1 cellular context compared by ENCODE assay signal in the genomic region with DNA sequence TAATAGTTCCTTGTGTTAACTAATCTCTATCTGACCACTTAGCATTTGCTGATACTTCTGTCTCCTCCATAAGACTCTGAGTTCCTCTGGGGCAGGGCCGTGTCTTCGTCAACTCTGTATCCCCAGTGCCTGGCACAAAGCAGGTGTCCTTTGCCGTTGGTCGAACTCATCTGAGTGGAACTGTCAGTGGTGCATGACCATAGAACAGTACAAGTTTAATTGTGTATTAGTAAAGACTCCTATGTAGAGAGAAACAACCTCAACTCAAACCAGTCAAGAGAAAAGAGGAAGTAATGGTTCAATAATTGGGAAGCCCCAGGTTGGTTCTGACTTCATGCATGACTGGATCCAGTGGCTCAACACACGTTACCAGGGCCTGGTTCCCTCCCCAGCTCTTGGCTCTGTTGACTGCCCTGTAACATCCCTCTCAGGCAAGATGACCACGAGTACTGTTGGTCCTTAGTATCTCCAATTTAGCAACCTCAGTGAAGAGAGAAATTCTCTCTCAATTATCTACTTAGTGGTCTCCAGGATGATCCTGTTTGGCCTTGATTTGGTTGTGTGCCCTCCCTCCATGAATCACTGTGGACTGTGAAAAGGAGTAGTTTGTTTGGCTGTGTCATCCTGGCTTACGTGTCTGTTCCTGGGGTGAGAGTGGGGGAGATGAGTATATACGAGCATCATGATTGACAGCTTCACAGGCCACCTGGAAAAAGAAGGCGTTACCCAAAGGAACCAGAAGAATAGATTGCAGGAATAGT.
TF ChIP-seq lines count a peak whose summit lies in the region.

No MANE protein-coding gene starts in this region.

TF ChIP-seq in GM23338, 12 proteins besides CTCF, POLR2A, EP300 and RAD21 (continued from another document):
- TF ChIP-seq, protein P1, sequence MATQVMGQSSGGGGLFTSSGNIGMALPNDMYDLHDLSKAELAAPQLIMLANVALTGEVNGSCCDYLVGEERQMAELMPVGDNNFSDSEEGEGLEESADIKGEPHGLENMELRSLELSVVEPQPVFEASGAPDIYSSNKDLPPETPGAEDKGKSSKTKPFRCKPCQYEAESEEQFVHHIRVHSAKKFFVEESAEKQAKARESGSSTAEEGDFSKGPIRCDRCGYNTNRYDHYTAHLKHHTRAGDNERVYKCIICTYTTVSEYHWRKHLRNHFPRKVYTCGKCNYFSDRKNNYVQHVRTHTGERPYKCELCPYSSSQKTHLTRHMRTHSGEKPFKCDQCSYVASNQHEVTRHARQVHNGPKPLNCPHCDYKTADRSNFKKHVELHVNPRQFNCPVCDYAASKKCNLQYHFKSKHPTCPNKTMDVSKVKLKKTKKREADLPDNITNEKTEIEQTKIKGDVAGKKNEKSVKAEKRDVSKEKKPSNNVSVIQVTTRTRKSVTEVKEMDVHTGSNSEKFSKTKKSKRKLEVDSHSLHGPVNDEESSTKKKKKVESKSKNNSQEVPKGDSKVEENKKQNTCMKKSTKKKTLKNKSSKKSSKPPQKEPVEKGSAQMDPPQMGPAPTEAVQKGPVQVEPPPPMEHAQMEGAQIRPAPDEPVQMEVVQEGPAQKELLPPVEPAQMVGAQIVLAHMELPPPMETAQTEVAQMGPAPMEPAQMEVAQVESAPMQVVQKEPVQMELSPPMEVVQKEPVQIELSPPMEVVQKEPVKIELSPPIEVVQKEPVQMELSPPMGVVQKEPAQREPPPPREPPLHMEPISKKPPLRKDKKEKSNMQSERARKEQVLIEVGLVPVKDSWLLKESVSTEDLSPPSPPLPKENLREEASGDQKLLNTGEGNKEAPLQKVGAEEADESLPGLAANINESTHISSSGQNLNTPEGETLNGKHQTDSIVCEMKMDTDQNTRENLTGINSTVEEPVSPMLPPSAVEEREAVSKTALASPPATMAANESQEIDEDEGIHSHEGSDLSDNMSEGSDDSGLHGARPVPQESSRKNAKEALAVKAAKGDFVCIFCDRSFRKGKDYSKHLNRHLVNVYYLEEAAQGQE (IDR thresholded peaks at IDR 0.05; ENCODE audit: unreplicated experiment) = no peak
